In genomic region chr22:33871935-33872334, GRCh38 we compare ENCODE assay signal across 1 cellular context.
A peak's percentile ranks its signal among the peaks of the same experiment; 100 is the strongest.
TF ChIP-seq lines count a peak whose summit lies in the region.

No MANE protein-coding gene starts in this region.

TF ChIP-seq in GM12878, 131 proteins besides CTCF, POLR2A, EP300 and RAD21 (continued from another document):
- TF ChIP-seq CBFB (IDR thresholded peaks at IDR 0.05; ENCODE audit: low read depth) (no peak), MYC (IDR thresholded peaks at IDR 0.05; ENCODE audit: insufficient read depth, insufficient read length, insufficient replicate concordance, low read length, severe bottlenecking) (no peak), STAT3 (IDR thresholded peaks at IDR 0.05; ENCODE audit: low read depth, low read length) (no peak), EED (IDR thresholded peaks at IDR 0.05; ENCODE audit: low read depth) (0 out of 2 replicates have a peak, but pooled peaks have one; percentile 24), BHLHE40 (IDR thresholded peaks at IDR 0.05; ENCODE audit: borderline replicate concordance in 1 of 2, low read depth in 2 of 2, low read length in 1 of 2) (peak in 1 of 2 experiments; percentile 58; a peak in 2 of 4 replicates), NR2C1 (IDR thresholded peaks at IDR 0.05) (no peak), SMAD1 (IDR thresholded peaks at IDR 0.05; ENCODE audit: low read depth, partially characterized antibody) (no peak)
